ENCODE assay signal across 29 cellular contexts in genomic region chr4:67877086-67877485, GRCh38. TPM values are rescaled to one million over a fixed set of nuclear protein-coding genes. Genes with fewer than 3 reads are reported as not detected.
"Had no signal": no experiment of that assay in that cellular context is flagged by ENCODE, and none has a peak within 500 bp of the region (broad histone marks: within the 10 kb centered on the region; RNA-seq: fewer than 3 reads in every experiment).

No MANE protein-coding gene starts in this region.

- H3K36me3 ChIP-seq: esophagus squamous epithelium, gastrocnemius medialis, heart right ventricle, left ventricle myocardium inferior, lower lobe of right lung had no signal

- H3K4me1 Mint-ChIP-seq: memory B cell; naive thymus-derived CD4-positive, alpha-beta T cell had no signal

- H3K4me3 ChIP-seq: coronary artery, dorsolateral prefrontal cortex, esophagus squamous epithelium, gastrocnemius medialis, heart right ventricle, left ventricle myocardium inferior, lower lobe of right lung had no signal

- DNase-seq: dermis blood vessel endothelial cell; dorsolateral prefrontal cortex; effector CD4-positive, alpha-beta T cell; effector memory CD4-positive, alpha-beta T cell; erythroblast; esophagus squamous epithelium; foreskin fibroblast; foreskin melanocyte; gastrocnemius medialis; glutamatergic neuron; head of caudate nucleus; heart right ventricle; hippocampal formation; kidney; kidney glomerular epithelial cell; left colon; left ventricle myocardium inferior; lower lobe of right lung; mesendoderm; midbrain; naive thymus-derived CD4-positive, alpha-beta T cell had no signal

- H3K4me3 Mint-ChIP-seq: memory B cell; naive thymus-derived CD4-positive, alpha-beta T cell had no signal

- H3K9me3 ChIP-seq: esophagus squamous epithelium, gastrocnemius medialis, heart right ventricle, lower lobe of right lung had no signal

- H3K4me1 ChIP-seq: gastrocnemius medialis, heart right ventricle, left ventricle myocardium inferior, lower lobe of right lung had no signal

- H3K27me3 ChIP-seq: dorsolateral prefrontal cortex, esophagus squamous epithelium, gastrocnemius medialis, heart right ventricle had no signal

- H3K27ac ChIP-seq: coronary artery, dorsolateral prefrontal cortex, epithelial cell of prostate, esophagus squamous epithelium, gastrocnemius medialis, heart right ventricle, left ventricle myocardium inferior, lower lobe of right lung had no signal

- H3K27ac Mint-ChIP-seq: memory B cell; naive thymus-derived CD4-positive, alpha-beta T cell had no signal

- H3K36me3 Mint-ChIP-seq: naive thymus-derived CD4-positive, alpha-beta T cell had no signal

RNA-seq across cellular contexts. Expression of gene TMPRSS11D, which starts 6.7 kb away (rescaled TPM):
- total RNA-seq: dermis blood vessel endothelial cell; dorsolateral prefrontal cortex; gastrocnemius medialis; glomerular endothelial cell; heart right ventricle; kidney; left colon; left lobe of liver; left ventricle myocardium inferior; liver; lower lobe of right lung; mononuclear cell; mucosa of gallbladder; naive thymus-derived CD4-positive, alpha-beta T cell had no signal
- polyA plus RNA-seq: naive thymus-derived CD4-positive, alpha-beta T cell had no signal
